In genomic region chr15:95868970-95869369, GRCh38 we compare ENCODE assay signal across 14 cellular contexts.
"Had no signal": no experiment of that assay in that cellular context is flagged by ENCODE, and none has a peak within 500 bp of the region (broad histone marks: within the 10 kb centered on the region; RNA-seq: fewer than 3 reads in every experiment).

No MANE protein-coding gene starts in this region.

- H3K9ac ChIP-seq: parathyroid adenoma had no signal

- ATAC-seq: foreskin keratinocyte had no signal

- H3K27ac ChIP-seq: brain microvascular endothelial cell, foreskin keratinocyte, parathyroid adenoma, stomach had no signal

- H3K27ac Mint-ChIP-seq: activated T-helper 1 cell treated with anti-CD3 and anti-CD28 coated beads, Interleukin-12 subunit alpha, Interleukin-12 subunit beta, Interleukin-2, Interleukin-4 antibody, amounts not matched to agents 30 ng/mL and 10 ng/mL and 1 ng/mL, durations not matched to agents 14 hours and 24 hours and 36 hours had no signal

- H3K79me2 ChIP-seq: parathyroid adenoma had no signal

- H3K4me3 ChIP-seq: stomach had no signal

- H3K36me3 ChIP-seq: brain microvascular endothelial cell, stomach had no signal

- H2AFZ ChIP-seq: parathyroid adenoma had no signal

- H3K9me3 ChIP-seq: stomach, testis had no signal

- H3K27me3 ChIP-seq: brain microvascular endothelial cell, foreskin keratinocyte, stomach, testis had no signal

- H3K4me1 ChIP-seq: foreskin keratinocyte, parathyroid adenoma, stomach, testis had no signal

- DNase-seq: activated CD4-positive, CD25-positive, alpha-beta regulatory T cell treated with anti-CD3 and anti-CD28 coated beads, Interleukin-2, amount 50 U/mL, for 72 hours; anterior cingulate cortex; brain microvascular endothelial cell; effector CD8-positive, alpha-beta T cell; foreskin keratinocyte; glutamatergic neuron; hypothalamus; stimulated activated CD4-positive, alpha-beta T cell treated with anti-CD3 and anti-CD28 coated beads, Interleukin-12 subunit alpha, Interleukin-12 subunit beta, amount 100 ng/mL, for 4 hours; stimulated activated CD4-positive, alpha-beta T cell treated with anti-CD3 and anti-CD28 coated beads, Interleukin-2, amount 100 ng/mL, for 24 hours; stomach; T-helper 9 cell; testis had no signal
